ENCODE assay signal across 8 cellular contexts in the genomic region with DNA sequence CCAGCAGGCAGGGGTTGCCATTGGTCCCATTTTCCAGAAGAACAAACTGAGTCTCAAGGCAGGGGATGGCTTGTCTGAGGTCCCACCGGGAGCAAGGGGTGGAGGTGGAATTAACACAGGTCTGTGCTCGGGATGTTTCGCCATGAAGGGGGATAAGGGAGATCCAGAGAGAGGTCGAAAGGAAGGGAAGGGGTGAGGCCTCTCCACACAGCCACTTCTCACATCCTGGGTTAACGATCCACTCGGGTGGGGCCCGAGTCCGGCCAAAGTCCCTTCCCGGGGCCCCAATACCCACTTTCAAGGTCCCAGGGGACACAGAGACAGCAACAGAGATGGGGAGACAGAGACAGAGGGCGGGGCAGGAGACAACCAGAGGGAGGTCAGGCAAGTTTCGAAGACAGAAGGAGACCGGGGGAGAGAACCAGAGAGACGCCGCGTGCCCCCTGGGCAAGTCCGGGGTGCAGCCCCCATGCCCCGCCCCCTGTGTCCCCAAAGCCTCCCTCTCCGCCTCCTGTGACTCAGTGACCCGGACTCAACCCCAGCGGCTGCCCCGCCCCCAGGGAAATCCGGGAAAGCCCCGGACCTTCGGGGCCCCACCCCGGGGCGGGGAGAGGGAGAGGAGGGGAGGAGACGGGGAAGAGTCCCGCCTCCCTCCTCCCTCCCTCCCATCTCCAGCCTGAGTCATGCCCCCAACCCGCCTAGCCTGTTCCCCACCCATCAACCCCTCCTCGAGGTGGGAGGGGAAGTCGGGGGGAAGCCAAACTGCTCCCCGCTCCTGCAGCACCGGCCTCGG. TPM values are rescaled to one million over a fixed set of nuclear protein-coding genes. Genes with fewer than 3 reads are reported as not detected.
DNase-seq lines count a peak whose midpoint lies in the region; ATAC-seq and TF ChIP-seq lines count a peak whose summit lies in the region.

No MANE protein-coding gene starts in this region.

- no peak overlapping the region for H2BK15ac ChIP-seq in H9 (ENCODE audit: low read depth, low read length)

- peak overlapping the region; percentile 62 to 85 for H3K4me3 Mint-ChIP-seq in H9
- H3K4me3 Mint-ChIP-seq in activated CD8-positive, alpha-beta T cell treated with anti-CD3 and anti-CD28 coated beads for 36 hours, result peak overlapping the region; percentile 81

- no peak overlapping the region for H2BK120ac ChIP-seq in H9 (ENCODE audit: low read depth, low read length, poor library complexity, severe bottlenecking)

- H3T11ph ChIP-seq in H9 (ENCODE audit: low read length), result no peak overlapping the region

- H3K23me2 ChIP-seq in H9 (ENCODE audit: insufficient read length, low read depth, low read length, poor library complexity, severe bottlenecking), result peaks cover 5% of the 10 kb centered on the region

- H4K91ac ChIP-seq in H9 (ENCODE audit: insufficient read length, low read depth, low read length), result no peak overlapping the region

- H3K9me3 Mint-ChIP-seq in H9, result no peaks in the 10 kb centered on the region; a peak in 2 of 5 replicates
- H3K9me3 Mint-ChIP-seq in activated CD8-positive, alpha-beta T cell treated with anti-CD3 and anti-CD28 coated beads for 36 hours, result no peaks in the 10 kb centered on the region

- no peak overlapping the region for H2BK5ac ChIP-seq in H9 (ENCODE audit: insufficient read length, low read length)

- no peak overlapping the region for H3K4ac ChIP-seq in H9 (ENCODE audit: low read depth, low read length)

- H2AK5ac ChIP-seq in H9 (ENCODE audit: insufficient read length, low read length), result no peak overlapping the region

- H3K36me3 Mint-ChIP-seq in H9 (ENCODE audit: insufficient read depth in 1 of 3, low read depth in 3 of 3), result no peaks in the 10 kb centered on the region
- H3K36me3 Mint-ChIP-seq in activated CD8-positive, alpha-beta T cell treated with anti-CD3 and anti-CD28 coated beads for 36 hours (ENCODE audit: low read depth), result peaks cover 26% of the 10 kb centered on the region

- H3K27ac ChIP-seq in H9 (ENCODE audit: insufficient read length, low read depth, low read length) (no peak overlapping the region), lung (ENCODE audit: low read depth in 1 of 2, low read length in 1 of 2) (peak overlapping the region; percentile 86 to 94)

- H3K4me1 ChIP-seq in H9 (ENCODE audit: insufficient read depth, low read length), result no peaks in the 10 kb centered on the region
- peaks cover 5 to 35% of the 10 kb centered on the region in 2 donors for H3K4me1 ChIP-seq in lung (ENCODE audit: control insufficient read depth in 2 of 2, insufficient read depth in 2 of 2, low read length in 2 of 2)

- DNase-seq in Daoy (ENCODE audit: low read depth) (peak; percentile 98), H9 (peak; percentile 83), NCI-H446 (lab: John Stamatoyannopoulos, UW) (peak; percentile 64 to 81), ecto neural progenitor cell (ENCODE audit: low spot score) (peak; percentile 73), lung (ENCODE audit: low spot score) (peak; percentile 94), NCI-H1092 (lab: John Stamatoyannopoulos, UW) (no peak)
- DNase-seq in activated CD8-positive, alpha-beta T cell treated with anti-CD3 and anti-CD28 coated beads for 36 hours, result peak; percentile 95
- DNase-seq in stimulated activated CD4-positive, alpha-beta T cell treated with anti-CD3 and anti-CD28 coated beads, TNF-alpha, amount 100 ng/mL, for 4 hours (ENCODE audit: low read depth in 3 of 3), result peak; percentile 89 to 94 (median 94)

- H2BK20ac ChIP-seq in H9 (ENCODE audit: low read depth, low read length, poor library complexity, severe bottlenecking), result no peak overlapping the region

- intact Hi-C loops in activated CD8-positive, alpha-beta T cell treated with anti-CD3 and anti-CD28 coated beads for 36 hours (cut with micrococcal nuclease), result no loop called here

- no peak overlapping the region for H4K5ac ChIP-seq in H9 (ENCODE audit: insufficient read length, low read depth, low read length)

- H3K23ac ChIP-seq in H9 (ENCODE audit: insufficient read length, low read depth, low read length), result no peak overlapping the region

- no peak for TF ChIP-seq CTCF in H9 (conservative IDR thresholded peaks at IDR 0.05)
- TF ChIP-seq CTCF in activated CD8-positive, alpha-beta T cell treated with anti-CD3 and anti-CD28 coated beads for 36 hours (IDR thresholded peaks at IDR 0.05), result no peak
- TF ChIP-seq CTCF in lung (IDR thresholded peaks at IDR 0.05; ENCODE audit: control extremely low read depth, extremely low read depth), result no peak

- no peaks in the 10 kb centered on the region for H3K79me2 ChIP-seq in H9 (ENCODE audit: insufficient read depth, low read length)

- POLR2A ChIA-PET in activated CD8-positive, alpha-beta T cell treated with anti-CD3 and anti-CD28 coated beads for 36 hours (lab: Charles Lee), result no interaction called here

- H3K4me2 ChIP-seq in H9 (ENCODE audit: insufficient read depth, insufficient read length, low read length), result peak overlapping the region; percentile 97

- WGBS in H9 (ENCODE audit: extremely low coverage, insufficient read length, low lambda C conversion rate), result no CpG with 5 or more reads among the region's 34 CpGs
- 6 to 9% methylated on average over 18 to 34 of the region's 34 CpGs for WGBS in lung, 2 donors

- no peak overlapping the region for H4K8ac ChIP-seq in H9 (replicated peaks; ENCODE audit: insufficient read length, low read depth, low read length)

- H3K36me3 ChIP-seq in lung (ENCODE audit: control insufficient read depth in 2 of 2, insufficient read depth in 2 of 2, low read length in 2 of 2), result peaks cover 0 to 7% of the 10 kb centered on the region in 2 donors

- H3K27me3 Mint-ChIP-seq in H9 (ENCODE audit: low read depth), result peaks cover 77% of the 10 kb centered on the region
- H3K27me3 Mint-ChIP-seq in activated CD8-positive, alpha-beta T cell treated with anti-CD3 and anti-CD28 coated beads for 36 hours, result no peaks in the 10 kb centered on the region

- ATAC-seq in activated CD8-positive, alpha-beta T cell treated with anti-CD3 and anti-CD28 coated beads for 36 hours, result peak; percentile 90
- ATAC-seq in lung (ENCODE audit: insufficient read depth, low FRiP score), result peak; percentile 92

- H3K4me1 Mint-ChIP-seq in H9, result peaks cover 5 to 22% of the 10 kb centered on the region in 2 experiments
- H3K4me1 Mint-ChIP-seq in activated CD8-positive, alpha-beta T cell treated with anti-CD3 and anti-CD28 coated beads for 36 hours (ENCODE audit: low read depth), result peaks cover 41% of the 10 kb centered on the region

- no peaks in the 10 kb centered on the region for H4K20me1 ChIP-seq in H9 (ENCODE audit: control insufficient read depth, insufficient read depth, insufficient read length)

- H3K14ac ChIP-seq in H9 (ENCODE audit: insufficient read depth, low read length), result no peak overlapping the region

- H3K27ac Mint-ChIP-seq in H9, result no peak overlapping the region; a peak in 1 of 7 replicates
- H3K27ac Mint-ChIP-seq in activated CD8-positive, alpha-beta T cell treated with anti-CD3 and anti-CD28 coated beads for 36 hours, result peak overlapping the region; percentile 90

- H3K18ac ChIP-seq in H9 (ENCODE audit: insufficient read length, low read depth, low read length), result no peak overlapping the region

- H3K4me3 ChIP-seq in lung, result peak overlapping the region; percentile 24

- H3K27me3 ChIP-seq in H9 (ENCODE audit: insufficient read depth, low read length) (peaks cover 32% of the 10 kb centered on the region), lung (ENCODE audit: control insufficient read depth, insufficient read depth) (no peaks in the 10 kb centered on the region)

- H2BK12ac ChIP-seq in H9 (ENCODE audit: insufficient read length, low read depth, low read length), result no peak overlapping the region

- H3K56ac ChIP-seq in H9 (ENCODE audit: insufficient read length, low read depth, low read length), result no peak overlapping the region

- H3K79me1 ChIP-seq in H9 (ENCODE audit: insufficient read depth, low read depth, low read length, poor library complexity, severe bottlenecking), result no peaks in the 10 kb centered on the region

- H3K9me3 ChIP-seq in H9 (ENCODE audit: control insufficient read depth, low read depth, low read length) (no peaks in the 10 kb centered on the region), lung (ENCODE audit: control insufficient read depth in 2 of 2, insufficient read depth in 1 of 2, low read length in 1 of 2) (no peaks in the 10 kb centered on the region)

- no peak overlapping the region for H2AFZ ChIP-seq in H9 (ENCODE audit: low read length)

- H3K9ac ChIP-seq in H9 (ENCODE audit: extremely low read depth, insufficient read length, low read length), result no peak overlapping the region

- CTCF ChIA-PET in activated CD8-positive, alpha-beta T cell treated with anti-CD3 and anti-CD28 coated beads for 36 hours (lab: Charles Lee), result interaction anchor here (0.8 kb wide), 1 partner anchor 24 kb away, joined by 3 read pairs; no protein-coding TSS in a partner anchor

RNA-seq across cellular contexts. Expression of a gene that starts 1.4 kb away (rescaled TPM):
- 7.6 and 9.3 TPM in 2 replicates for total RNA-seq in Daoy (2014; rRNA removed; shearing (Covaris generic))
- total RNA-seq in H9 (2021) (1.2 and 2.2 TPM in 2 replicates), lung (10 to 100 TPM; 17.6 to 63.8 TPM)
- total RNA-seq in activated CD8-positive, alpha-beta T cell treated with anti-CD3 and anti-CD28 coated beads for 36 hours, result 10 to 100 TPM; 22.8 to 27.7 TPM
- 100 to 1,000 TPM in 1 of 2 donors, 10 to 100 TPM in 1; 63.7 to 233 TPM for polyA plus RNA-seq in lung

RNA-seq across cellular contexts. Expression of a gene that starts 30.5 kb away (rescaled TPM):
- not detected in 2 replicates for total RNA-seq in Daoy (2014; rRNA removed; shearing (Covaris generic))
- total RNA-seq in H9 (2021) (14.2 and 15.9 TPM in 2 replicates), lung (1 to 10 TPM; 4.8 to 5.5 TPM)
- total RNA-seq in activated CD8-positive, alpha-beta T cell treated with anti-CD3 and anti-CD28 coated beads for 36 hours, result not detected
- 1 to 10 TPM; 4.0 to 5.3 TPM for polyA plus RNA-seq in lung

RNA-seq across cellular contexts. Expression of a gene that starts 48.2 kb away (rescaled TPM):
- total RNA-seq in Daoy (2014; rRNA removed; shearing (Covaris generic)), result not detected in 2 replicates
- total RNA-seq in H9 (2021), result not detected in 2 replicates
- not detected for total RNA-seq in activated CD8-positive, alpha-beta T cell treated with anti-CD3 and anti-CD28 coated beads for 36 hours
- under 1 TPM in 1 of 2 donors, not detected in 1; 0.26 TPM for total RNA-seq in lung
- not detected for polyA plus RNA-seq in lung
